Comparison of ENCODE assay signal across 2 cellular contexts in the genomic region with DNA sequence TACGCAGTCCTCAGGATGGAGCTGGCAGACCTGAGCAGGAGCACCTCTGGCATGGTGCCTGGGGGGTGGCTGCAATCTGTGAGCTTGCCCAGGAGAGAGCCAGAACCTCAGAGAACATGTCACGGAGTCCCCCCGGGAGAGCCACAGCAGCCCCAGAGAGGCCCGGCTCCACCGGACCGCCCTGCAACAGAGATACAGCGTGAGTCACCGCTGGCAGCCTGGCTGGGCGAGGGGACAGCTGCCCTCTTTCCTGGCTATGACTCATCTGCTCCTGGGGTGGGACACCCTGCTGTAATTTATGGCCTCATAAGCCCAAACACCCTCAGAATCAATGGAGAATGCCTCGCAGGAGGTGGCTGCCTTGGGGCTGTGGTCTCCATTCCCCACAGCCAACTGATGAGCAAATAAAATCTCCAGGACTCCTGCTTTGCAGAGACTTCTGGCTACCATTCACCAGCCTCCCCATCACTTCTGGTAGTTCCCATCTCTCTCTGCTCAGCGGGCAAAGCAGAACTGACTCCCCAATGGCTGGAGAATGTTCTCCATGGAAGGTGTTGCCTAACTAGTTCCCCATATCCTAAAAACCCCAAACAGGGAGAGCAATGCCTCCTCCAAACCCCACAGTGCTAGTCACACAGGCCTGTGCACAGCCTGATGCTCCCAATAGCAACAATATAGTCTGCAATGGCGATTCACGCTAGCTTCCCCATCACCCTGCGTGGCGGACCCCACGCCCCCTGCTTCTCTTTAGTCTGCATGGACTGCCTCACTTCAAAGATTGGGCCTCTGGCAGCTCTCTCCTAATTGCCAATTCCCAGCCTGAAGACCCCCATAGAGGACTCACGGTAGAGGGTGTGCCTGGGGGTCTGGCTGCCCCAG.
TF ChIP-seq lines count a peak whose summit lies in the region.

No MANE protein-coding gene starts in this region.

TF ChIP-seq in HCT116, 20 proteins besides CTCF, POLR2A, EP300 and RAD21:
- peak; percentile 52 for TF ChIP-seq TCF7L2 (IDR thresholded peaks at IDR 0.05; ENCODE audit: borderline replicate concordance, extremely low read depth, insufficient read depth, insufficient read length)
- TF ChIP-seq SP1 (IDR thresholded peaks at IDR 0.05; ENCODE audit: low read depth): peak; percentile 82
- TF ChIP-seq FOSL1 (IDR thresholded peaks at IDR 0.05; ENCODE audit: low read depth): peak; percentile 95
- TF ChIP-seq JUND (IDR thresholded peaks at IDR 0.05): peak; percentile 96
- TF ChIP-seq POLR2AphosphoS5 (IDR thresholded peaks at IDR 0.05; ENCODE audit: low read depth, low read length): peak; percentile 37; the same call in 1 of the 2 replicates
- TF ChIP-seq REST (IDR thresholded peaks at IDR 0.05; ENCODE audit: low read depth): no peak
- no peak for TF ChIP-seq MAX (IDR thresholded peaks at IDR 0.05)

TF ChIP-seq in SK-N-SH, 30 proteins besides CTCF, POLR2A, EP300 and RAD21:
- no peak for TF ChIP-seq FOXM1 (IDR thresholded peaks at IDR 0.05; ENCODE audit: low read depth)
- 0 out of 2 replicates have a peak, but pooled peaks have one; percentile 31 for TF ChIP-seq ZBTB33 (IDR thresholded peaks at IDR 0.05; ENCODE audit: borderline replicate concordance, low read depth)
- TF ChIP-seq MXI1 (IDR thresholded peaks at IDR 0.05; ENCODE audit: low read depth, low read length): no peak
- no peak for TF ChIP-seq GATA2 (CRISPR knock-in tag; IDR thresholded peaks at IDR 0.05)
- no peak for TF ChIP-seq RCOR1 (IDR thresholded peaks at IDR 0.05; ENCODE audit: low read length)
- TF ChIP-seq TEAD4 (IDR thresholded peaks at IDR 0.05; ENCODE audit: borderline replicate concordance, insufficient read depth): peak; percentile 56; the same call in 1 of the 2 replicates
- no peak for TF ChIP-seq REST (IDR thresholded peaks at IDR 0.05; ENCODE audit: low read depth, low read length)
- TF ChIP-seq USF2 (IDR thresholded peaks at IDR 0.05; ENCODE audit: borderline replicate concordance, low read depth, low read length): no peak
- TF ChIP-seq RXRA (IDR thresholded peaks at IDR 0.05; ENCODE audit: borderline replicate concordance, low read depth): no peak
- TF ChIP-seq FOSL2 (IDR thresholded peaks at IDR 0.05; ENCODE audit: borderline replicate concordance, low read depth): peak; percentile 98
- no peak for TF ChIP-seq EZH2phosphoT487 (IDR thresholded peaks at IDR 0.05; ENCODE audit: borderline replicate concordance, low read depth)
- no peak for TF ChIP-seq GABPA (IDR thresholded peaks at IDR 0.05; ENCODE audit: low read depth)
- TF ChIP-seq FOXJ3 (CRISPR knock-in tag; IDR thresholded peaks at IDR 0.05): no peak
- TF ChIP-seq CHD2 (IDR thresholded peaks at IDR 0.05; ENCODE audit: low read length, partially characterized antibody): no peak
- TF ChIP-seq SMC3 (IDR thresholded peaks at IDR 0.05; ENCODE audit: low read depth, low read length): no peak
- peak; percentile 91 for TF ChIP-seq TCF12 (IDR thresholded peaks at IDR 0.05)
- TF ChIP-seq, protein P1, sequence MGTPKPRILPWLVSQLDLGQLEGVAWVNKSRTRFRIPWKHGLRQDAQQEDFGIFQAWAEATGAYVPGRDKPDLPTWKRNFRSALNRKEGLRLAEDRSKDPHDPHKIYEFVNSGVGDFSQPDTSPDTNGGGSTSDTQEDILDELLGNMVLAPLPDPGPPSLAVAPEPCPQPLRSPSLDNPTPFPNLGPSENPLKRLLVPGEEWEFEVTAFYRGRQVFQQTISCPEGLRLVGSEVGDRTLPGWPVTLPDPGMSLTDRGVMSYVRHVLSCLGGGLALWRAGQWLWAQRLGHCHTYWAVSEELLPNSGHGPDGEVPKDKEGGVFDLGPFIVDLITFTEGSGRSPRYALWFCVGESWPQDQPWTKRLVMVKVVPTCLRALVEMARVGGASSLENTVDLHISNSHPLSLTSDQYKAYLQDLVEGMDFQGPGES (IDR thresholded peaks at IDR 0.05; ENCODE audit: low read depth, low read length): no peak
- TF ChIP-seq YY1 (IDR thresholded peaks at IDR 0.05; ENCODE audit: low read depth): no peak
- peak; percentile 95 for TF ChIP-seq PBX3 (IDR thresholded peaks at IDR 0.05)
- no peak for TF ChIP-seq RFX5 (IDR thresholded peaks at IDR 0.05; ENCODE audit: low read length)
- peak; percentile 97 for TF ChIP-seq JUND (IDR thresholded peaks at IDR 0.05)
- no peak for TF ChIP-seq MAX (IDR thresholded peaks at IDR 0.05; ENCODE audit: low read depth)
- no peak for TF ChIP-seq NRF1 (IDR thresholded peaks at IDR 0.05; ENCODE audit: low read depth, low read length)
- no peak for TF ChIP-seq TAF1 (IDR thresholded peaks at IDR 0.05; ENCODE audit: borderline replicate concordance, low read depth, low read length)
- no peak for TF ChIP-seq POLR2AphosphoS5 (IDR thresholded peaks at IDR 0.05; ENCODE audit: low read depth, low read length)
- no peak for TF ChIP-seq ELF1 (IDR thresholded peaks at IDR 0.05)
- no peak for TF ChIP-seq USF1 (IDR thresholded peaks at IDR 0.05; ENCODE audit: borderline replicate concordance, low read depth)
- no peak for TF ChIP-seq SIN3A (IDR thresholded peaks at IDR 0.05; ENCODE audit: borderline replicate concordance, low read depth, low read length)
- peak; percentile 80 for TF ChIP-seq NFIC (IDR thresholded peaks at IDR 0.05; ENCODE audit: borderline replicate concordance)
- TF ChIP-seq MEF2A (IDR thresholded peaks at IDR 0.05; ENCODE audit: borderline replicate concordance, low read depth): 0 out of 2 replicates have a peak, but pooled peaks have one; percentile 25
